12 cellular contexts compared by ENCODE assay signal in genomic region chr7:64558781-64559180, GRCh38. TPM values are rescaled to one million over a fixed set of nuclear protein-coding genes. Genes with fewer than 3 reads are reported as not detected.
DNase-seq lines count a peak whose midpoint lies in the region; ATAC-seq and TF ChIP-seq lines count a peak whose summit lies in the region.
"Had no signal": no experiment of that assay in that cellular context is flagged by ENCODE, and none has a peak within 500 bp of the region (broad histone marks: within the 10 kb centered on the region; RNA-seq: fewer than 3 reads in every experiment).

No MANE protein-coding gene starts in this region.

- H3K36me3 ChIP-seq in Caco-2 (ENCODE audit: control insufficient read depth, insufficient read depth, low read length) (no peaks in the 10 kb centered on the region), RWPE2 (ENCODE audit: low read depth) (peaks cover 44% of the 10 kb centered on the region), skeletal muscle satellite cell (ENCODE audit: insufficient read depth, low read length) (peaks cover 4% of the 10 kb centered on the region)

- H3K4me3 ChIP-seq in Caco-2 (ENCODE audit: low read depth, low read length) (no peak overlapping the region), RWPE2 (ENCODE audit: severe bottlenecking) (no peak overlapping the region), skeletal muscle satellite cell (ENCODE audit: low read length) (peak overlapping the region; percentile 51)

- H3K4me3 Mint-ChIP-seq in Caco-2 (ENCODE audit: unreplicated experiment) (no peak overlapping the region), CD14-positive monocyte (no peak overlapping the region)

- H3K27me3 ChIP-seq in Caco-2 (replicated peaks; ENCODE audit: control insufficient read depth, insufficient read depth, low read length): no peaks in the 10 kb centered on the region
- no peaks in the 10 kb centered on the region for H3K27me3 ChIP-seq in RWPE2 (ENCODE audit: insufficient read depth, poor library complexity, severe bottlenecking)
- H3K27me3 ChIP-seq in skeletal muscle satellite cell (ENCODE audit: control insufficient read depth, insufficient read depth, low read length): no peaks in the 10 kb centered on the region

- no peaks in the 10 kb centered on the region for H3K4me1 ChIP-seq in Caco-2
- peaks cover 13% of the 10 kb centered on the region for H3K4me1 ChIP-seq in RWPE2 (ENCODE audit: insufficient read depth, poor library complexity, severe bottlenecking)
- peaks cover 20% of the 10 kb centered on the region for H3K4me1 ChIP-seq in skeletal muscle satellite cell (ENCODE audit: control insufficient read depth, insufficient read depth, low read length)

- H3K4me1 Mint-ChIP-seq in Caco-2 (ENCODE audit: low read depth, unreplicated experiment) (peaks cover 9% of the 10 kb centered on the region), CD14-positive monocyte (peaks cover 9% of the 10 kb centered on the region)

- peak overlapping the region; percentile 46 for H3K27ac ChIP-seq in RWPE2 (ENCODE audit: poor library complexity, severe bottlenecking)

- peak overlapping the region; percentile 74 for H3K4me2 ChIP-seq in skeletal muscle satellite cell (ENCODE audit: low read length)

- TF ChIP-seq CTCF in Caco-2 (IDR thresholded peaks at IDR 0.05; ENCODE audit: insufficient read depth in 1 of 2, low read depth in 1 of 2, low read length in 1 of 2, severe bottlenecking in 1 of 2, unreplicated experiment in 1 of 2): no peak
- no peak for TF ChIP-seq CTCF in RWPE2 (IDR thresholded peaks at IDR 0.05; ENCODE audit: poor library complexity, severe bottlenecking)
- no peak for TF ChIP-seq CTCF in CD14-positive monocyte (IDR thresholded peaks at IDR 0.05)

- H3K9me3 Mint-ChIP-seq in Caco-2 (ENCODE audit: unreplicated experiment): peaks cover 24% of the 10 kb centered on the region
- H3K9me3 Mint-ChIP-seq in CD14-positive monocyte: peaks cover 41 to 73% (median 70%) of the 10 kb centered on the region in 7 donors

- intact Hi-C loops in Caco-2 (cut with micrococcal nuclease; ENCODE audit: unreplicated experiment) (no loop called here), CD14-positive monocyte (cut with micrococcal nuclease) (no loop called here)

- DNase-seq in Caco-2 (no peak), RWPE2 (ENCODE audit: low spot score) (no peak), fibroblast of gingiva (ENCODE audit: low read depth) (peak; percentile 7), AML-193 (lab: John Stamatoyannopoulos, UW) (no peak), EL (no peak), CD14-positive monocyte (ENCODE audit: low spot score) (no peak)
- DNase-seq: activated CD8-positive, alpha-beta memory T cell treated with anti-CD3 and anti-CD28 coated beads, Interleukin-2, amount 50 U/mL, for 4 hours; islet precursor cell; KBM-7; occipital lobe had no signal

- peak overlapping the region; percentile 1 for H3K27ac Mint-ChIP-seq in Caco-2 (ENCODE audit: unreplicated experiment)
- no peak overlapping the region for H3K27ac Mint-ChIP-seq in CD14-positive monocyte

- ATAC-seq in RWPE2 (ENCODE audit: low read depth) (no peak), GM18511 (IDR thresholded peaks at IDR 0.05; ENCODE audit: unreplicated experiment) (no peak)

- CTCF ChIA-PET in Caco-2 (lab: Charles Lee): no interaction called here

- H3K27me3 Mint-ChIP-seq in Caco-2 (ENCODE audit: insufficient read depth, unreplicated experiment): no peaks in the 10 kb centered on the region
- H3K27me3 Mint-ChIP-seq in CD14-positive monocyte (ENCODE audit: low read depth in 3 of 3): peaks cover 0 to 2% (median 0%) of the 10 kb centered on the region in 3 donors

- POLR2A ChIA-PET in Caco-2 (lab: Charles Lee): no interaction called here

- H3K9me3 ChIP-seq in Caco-2 (peaks cover 17% of the 10 kb centered on the region; the same call in 1 of the 2 replicates), RWPE2 (ENCODE audit: severe bottlenecking) (peaks cover 9% of the 10 kb centered on the region), skeletal muscle satellite cell (replicated peaks; ENCODE audit: low read length) (no peaks in the 10 kb centered on the region)

- BruUV-seq in Caco-2 (replicated peaks; lab: Mats Ljungman, UMichigan): no TSS peak

- H3K9ac ChIP-seq in skeletal muscle satellite cell (ENCODE audit: low read depth, low read length): peak overlapping the region; percentile 75

- H3K36me3 Mint-ChIP-seq in Caco-2 (ENCODE audit: insufficient read depth, unreplicated experiment): peaks cover 56% of the 10 kb centered on the region
- H3K36me3 Mint-ChIP-seq in CD14-positive monocyte: peaks cover 21 to 55% of the 10 kb centered on the region in 2 donors

RNA-seq across cellular contexts. Expression of gene ZNF680, which starts 4.1 kb away (rescaled TPM):
- 13.1 and 15.2 TPM in 2 replicates for total RNA-seq in Caco-2 (2022)
- total RNA-seq in skeletal muscle satellite cell (2012; rRNA removed): 8.1 and 10.4 TPM in 2 replicates
- polyA plus RNA-seq in CD14-positive monocyte: 1 to 10 TPM; 1.5 to 1.6 TPM
